In the genomic region with DNA sequence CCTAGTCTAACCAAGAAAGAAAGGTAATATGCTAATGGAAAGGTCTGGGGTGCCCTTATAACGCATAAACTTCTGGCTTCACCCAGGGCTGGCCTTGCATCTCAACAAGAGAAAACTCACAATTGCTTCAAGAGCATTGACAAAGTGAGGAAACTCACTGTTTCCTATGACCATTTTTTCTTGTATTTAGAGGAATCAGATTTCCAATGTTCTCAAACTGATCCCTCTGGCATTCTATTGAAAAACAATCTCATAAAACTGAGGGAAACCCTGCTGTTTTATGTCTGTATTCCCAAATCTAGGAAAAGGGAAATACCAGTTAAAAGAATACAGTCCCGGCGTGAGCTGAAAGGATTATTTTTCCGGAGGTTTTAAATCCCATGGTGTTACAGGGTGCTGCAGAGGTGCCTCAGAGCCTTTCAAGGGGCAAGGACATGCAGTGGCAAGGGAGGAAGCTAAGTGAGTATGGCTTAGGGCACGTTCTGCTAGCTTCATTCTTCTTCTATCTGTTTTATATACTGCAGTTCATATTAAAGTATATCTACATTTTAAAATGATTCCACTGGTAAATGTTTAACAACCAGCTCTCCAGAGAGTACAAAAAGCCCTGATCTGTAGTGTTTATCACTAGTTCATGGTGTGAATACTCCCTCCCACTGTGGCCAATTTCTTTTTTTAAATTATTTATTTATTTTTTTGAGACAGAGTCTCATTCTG, we compare ENCODE assay signal across 1 cellular context.
A peak's percentile ranks its signal among the peaks of the same experiment; 100 is the strongest.
TF ChIP-seq lines count a peak whose summit lies in the region.

No MANE protein-coding gene starts in this region.

TF ChIP-seq in HEK293, 187 proteins besides CTCF, POLR2A, EP300 and RAD21 (continued from another document and continues in another):
- TF ChIP-seq ZNF324 (tag by site-specific recombination; IDR thresholded peaks at IDR 0.05) (no peak), ZBTB17 (tag by site-specific recombination; IDR thresholded peaks at IDR 0.05) (no peak), ZNF529 (tag by site-specific recombination; IDR thresholded peaks at IDR 0.05; ENCODE audit: insufficient replicate concordance) (no peak), ZNF211 (tag by site-specific recombination; IDR thresholded peaks at IDR 0.05; ENCODE audit: low read depth) (no peak), ZNF404 (tag by site-specific recombination; IDR thresholded peaks at IDR 0.05) (no peak), ZNF785 (tag by site-specific recombination; IDR thresholded peaks at IDR 0.05) (no peak), ZNF175 (tag by site-specific recombination; IDR thresholded peaks at IDR 0.05) (no peak), ZNF48 (tag by site-specific recombination; IDR thresholded peaks at IDR 0.05) (no peak), EGR2 (tag by site-specific recombination; IDR thresholded peaks at IDR 0.05; ENCODE audit: low read depth) (no peak), ZNF248 (tag by site-specific recombination; IDR thresholded peaks at IDR 0.05) (no peak), ZNF223 (tag by site-specific recombination; IDR thresholded peaks at IDR 0.05) (no peak), KLF1 (tag by site-specific recombination; IDR thresholded peaks at IDR 0.05) (no peak), ZNF830 (tag by site-specific recombination; IDR thresholded peaks at IDR 0.05; ENCODE audit: low read depth) (no peak), ZNF16 (tag by site-specific recombination; IDR thresholded peaks at IDR 0.05; ENCODE audit: low read depth) (no peak), TRIM28 (IDR thresholded peaks at IDR 0.05; ENCODE audit: borderline replicate concordance, low read length) (no peak), ZNF660 (tag by site-specific recombination; IDR thresholded peaks at IDR 0.05) (no peak), ZNF707 (tag by site-specific recombination; IDR thresholded peaks at IDR 0.05) (no peak), ZNF221 (tag by site-specific recombination; IDR thresholded peaks at IDR 0.05; ENCODE audit: borderline replicate concordance) (no peak), ZNF560 (tag by site-specific recombination; IDR thresholded peaks at IDR 0.05; ENCODE audit: borderline replicate concordance) (no peak), FEZF1 (tag by site-specific recombination; IDR thresholded peaks at IDR 0.05) (peak; percentile 60), KLF9 (tag by site-specific recombination; IDR thresholded peaks at IDR 0.05; ENCODE audit: low read depth) (no peak), ZNF747 (tag by site-specific recombination; IDR thresholded peaks at IDR 0.05) (no peak), ZBTB48 (tag by site-specific recombination; IDR thresholded peaks at IDR 0.05) (no peak), ZNF561 (tag by site-specific recombination; IDR thresholded peaks at IDR 0.05; ENCODE audit: borderline replicate concordance) (no peak), ZNF214 (tag by site-specific recombination; IDR thresholded peaks at IDR 0.05; ENCODE audit: borderline replicate concordance) (no peak), ZNF157 (tag by site-specific recombination; IDR thresholded peaks at IDR 0.05) (no peak), ZNF292 (tag by site-specific recombination; IDR thresholded peaks at IDR 0.05; ENCODE audit: borderline replicate concordance, low read depth) (no peak), GLIS2 (tag by site-specific recombination; IDR thresholded peaks at IDR 0.05) (no peak), ZNF664 (tag by site-specific recombination; IDR thresholded peaks at IDR 0.05) (no peak), ZXDB (tag by site-specific recombination; IDR thresholded peaks at IDR 0.05) (peak; percentile 50; the same call in 1 of the 2 replicates), ZNF670 (tag by site-specific recombination; IDR thresholded peaks at IDR 0.05; ENCODE audit: low read depth) (no peak), KLF16 (tag by site-specific recombination; IDR thresholded peaks at IDR 0.05) (no peak), PRDM1 (tag by site-specific recombination; IDR thresholded peaks at IDR 0.05) (no peak), IKZF3 (tag by site-specific recombination; IDR thresholded peaks at IDR 0.05) (peak; percentile 78), ZIC2 (tag by site-specific recombination; IDR thresholded peaks at IDR 0.05) (peak; percentile 28; the same call in 1 of the 2 replicates), ZNF514 (tag by site-specific recombination; IDR thresholded peaks at IDR 0.05) (no peak), ZNF473 (tag by site-specific recombination; IDR thresholded peaks at IDR 0.05) (no peak)
- TF ChIP-seq, protein P1, sequence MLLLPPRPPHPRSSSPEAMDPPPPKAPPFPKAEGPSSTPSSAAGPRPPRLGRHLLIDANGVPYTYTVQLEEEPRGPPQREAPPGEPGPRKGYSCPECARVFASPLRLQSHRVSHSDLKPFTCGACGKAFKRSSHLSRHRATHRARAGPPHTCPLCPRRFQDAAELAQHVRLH (tag by site-specific recombination; IDR thresholded peaks at IDR 0.05): 0 out of 2 replicates have a peak, but pooled peaks have one; percentile 26
- TF ChIP-seq, protein P2, sequence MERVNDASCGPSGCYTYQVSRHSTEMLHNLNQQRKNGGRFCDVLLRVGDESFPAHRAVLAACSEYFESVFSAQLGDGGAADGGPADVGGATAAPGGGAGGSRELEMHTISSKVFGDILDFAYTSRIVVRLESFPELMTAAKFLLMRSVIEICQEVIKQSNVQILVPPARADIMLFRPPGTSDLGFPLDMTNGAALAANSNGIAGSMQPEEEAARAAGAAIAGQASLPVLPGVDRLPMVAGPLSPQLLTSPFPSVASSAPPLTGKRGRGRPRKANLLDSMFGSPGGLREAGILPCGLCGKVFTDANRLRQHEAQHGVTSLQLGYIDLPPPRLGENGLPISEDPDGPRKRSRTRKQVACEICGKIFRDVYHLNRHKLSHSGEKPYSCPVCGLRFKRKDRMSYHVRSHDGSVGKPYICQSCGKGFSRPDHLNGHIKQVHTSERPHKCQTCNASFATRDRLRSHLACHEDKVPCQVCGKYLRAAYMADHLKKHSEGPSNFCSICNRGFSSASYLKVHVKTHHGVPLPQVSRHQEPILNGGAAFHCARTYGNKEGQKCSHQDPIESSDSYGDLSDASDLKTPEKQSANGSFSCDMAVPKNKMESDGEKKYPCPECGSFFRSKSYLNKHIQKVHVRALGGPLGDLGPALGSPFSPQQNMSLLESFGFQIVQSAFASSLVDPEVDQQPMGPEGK (tag by site-specific recombination; IDR thresholded peaks at IDR 0.05): no peak
- TF ChIP-seq, protein P3, sequence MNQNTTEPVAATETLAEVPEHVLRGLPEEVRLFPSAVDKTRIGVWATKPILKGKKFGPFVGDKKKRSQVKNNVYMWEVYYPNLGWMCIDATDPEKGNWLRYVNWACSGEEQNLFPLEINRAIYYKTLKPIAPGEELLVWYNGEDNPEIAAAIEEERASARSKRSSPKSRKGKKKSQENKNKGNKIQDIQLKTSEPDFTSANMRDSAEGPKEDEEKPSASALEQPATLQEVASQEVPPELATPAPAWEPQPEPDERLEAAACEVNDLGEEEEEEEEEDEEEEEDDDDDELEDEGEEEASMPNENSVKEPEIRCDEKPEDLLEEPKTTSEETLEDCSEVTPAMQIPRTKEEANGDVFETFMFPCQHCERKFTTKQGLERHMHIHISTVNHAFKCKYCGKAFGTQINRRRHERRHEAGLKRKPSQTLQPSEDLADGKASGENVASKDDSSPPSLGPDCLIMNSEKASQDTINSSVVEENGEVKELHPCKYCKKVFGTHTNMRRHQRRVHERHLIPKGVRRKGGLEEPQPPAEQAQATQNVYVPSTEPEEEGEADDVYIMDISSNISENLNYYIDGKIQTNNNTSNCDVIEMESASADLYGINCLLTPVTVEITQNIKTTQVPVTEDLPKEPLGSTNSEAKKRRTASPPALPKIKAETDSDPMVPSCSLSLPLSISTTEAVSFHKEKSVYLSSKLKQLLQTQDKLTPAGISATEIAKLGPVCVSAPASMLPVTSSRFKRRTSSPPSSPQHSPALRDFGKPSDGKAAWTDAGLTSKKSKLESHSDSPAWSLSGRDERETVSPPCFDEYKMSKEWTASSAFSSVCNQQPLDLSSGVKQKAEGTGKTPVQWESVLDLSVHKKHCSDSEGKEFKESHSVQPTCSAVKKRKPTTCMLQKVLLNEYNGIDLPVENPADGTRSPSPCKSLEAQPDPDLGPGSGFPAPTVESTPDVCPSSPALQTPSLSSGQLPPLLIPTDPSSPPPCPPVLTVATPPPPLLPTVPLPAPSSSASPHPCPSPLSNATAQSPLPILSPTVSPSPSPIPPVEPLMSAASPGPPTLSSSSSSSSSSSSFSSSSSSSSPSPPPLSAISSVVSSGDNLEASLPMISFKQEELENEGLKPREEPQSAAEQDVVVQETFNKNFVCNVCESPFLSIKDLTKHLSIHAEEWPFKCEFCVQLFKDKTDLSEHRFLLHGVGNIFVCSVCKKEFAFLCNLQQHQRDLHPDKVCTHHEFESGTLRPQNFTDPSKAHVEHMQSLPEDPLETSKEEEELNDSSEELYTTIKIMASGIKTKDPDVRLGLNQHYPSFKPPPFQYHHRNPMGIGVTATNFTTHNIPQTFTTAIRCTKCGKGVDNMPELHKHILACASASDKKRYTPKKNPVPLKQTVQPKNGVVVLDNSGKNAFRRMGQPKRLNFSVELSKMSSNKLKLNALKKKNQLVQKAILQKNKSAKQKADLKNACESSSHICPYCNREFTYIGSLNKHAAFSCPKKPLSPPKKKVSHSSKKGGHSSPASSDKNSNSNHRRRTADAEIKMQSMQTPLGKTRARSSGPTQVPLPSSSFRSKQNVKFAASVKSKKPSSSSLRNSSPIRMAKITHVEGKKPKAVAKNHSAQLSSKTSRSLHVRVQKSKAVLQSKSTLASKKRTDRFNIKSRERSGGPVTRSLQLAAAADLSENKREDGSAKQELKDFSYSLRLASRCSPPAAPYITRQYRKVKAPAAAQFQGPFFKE (tag by site-specific recombination; IDR thresholded peaks at IDR 0.05; ENCODE audit: borderline replicate concordance): no peak
- TF ChIP-seq, protein P4, sequence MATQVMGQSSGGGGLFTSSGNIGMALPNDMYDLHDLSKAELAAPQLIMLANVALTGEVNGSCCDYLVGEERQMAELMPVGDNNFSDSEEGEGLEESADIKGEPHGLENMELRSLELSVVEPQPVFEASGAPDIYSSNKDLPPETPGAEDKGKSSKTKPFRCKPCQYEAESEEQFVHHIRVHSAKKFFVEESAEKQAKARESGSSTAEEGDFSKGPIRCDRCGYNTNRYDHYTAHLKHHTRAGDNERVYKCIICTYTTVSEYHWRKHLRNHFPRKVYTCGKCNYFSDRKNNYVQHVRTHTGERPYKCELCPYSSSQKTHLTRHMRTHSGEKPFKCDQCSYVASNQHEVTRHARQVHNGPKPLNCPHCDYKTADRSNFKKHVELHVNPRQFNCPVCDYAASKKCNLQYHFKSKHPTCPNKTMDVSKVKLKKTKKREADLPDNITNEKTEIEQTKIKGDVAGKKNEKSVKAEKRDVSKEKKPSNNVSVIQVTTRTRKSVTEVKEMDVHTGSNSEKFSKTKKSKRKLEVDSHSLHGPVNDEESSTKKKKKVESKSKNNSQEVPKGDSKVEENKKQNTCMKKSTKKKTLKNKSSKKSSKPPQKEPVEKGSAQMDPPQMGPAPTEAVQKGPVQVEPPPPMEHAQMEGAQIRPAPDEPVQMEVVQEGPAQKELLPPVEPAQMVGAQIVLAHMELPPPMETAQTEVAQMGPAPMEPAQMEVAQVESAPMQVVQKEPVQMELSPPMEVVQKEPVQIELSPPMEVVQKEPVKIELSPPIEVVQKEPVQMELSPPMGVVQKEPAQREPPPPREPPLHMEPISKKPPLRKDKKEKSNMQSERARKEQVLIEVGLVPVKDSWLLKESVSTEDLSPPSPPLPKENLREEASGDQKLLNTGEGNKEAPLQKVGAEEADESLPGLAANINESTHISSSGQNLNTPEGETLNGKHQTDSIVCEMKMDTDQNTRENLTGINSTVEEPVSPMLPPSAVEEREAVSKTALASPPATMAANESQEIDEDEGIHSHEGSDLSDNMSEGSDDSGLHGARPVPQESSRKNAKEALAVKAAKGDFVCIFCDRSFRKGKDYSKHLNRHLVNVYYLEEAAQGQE (tag by site-specific recombination; IDR thresholded peaks at IDR 0.05): no peak
- TF ChIP-seq, protein P5, sequence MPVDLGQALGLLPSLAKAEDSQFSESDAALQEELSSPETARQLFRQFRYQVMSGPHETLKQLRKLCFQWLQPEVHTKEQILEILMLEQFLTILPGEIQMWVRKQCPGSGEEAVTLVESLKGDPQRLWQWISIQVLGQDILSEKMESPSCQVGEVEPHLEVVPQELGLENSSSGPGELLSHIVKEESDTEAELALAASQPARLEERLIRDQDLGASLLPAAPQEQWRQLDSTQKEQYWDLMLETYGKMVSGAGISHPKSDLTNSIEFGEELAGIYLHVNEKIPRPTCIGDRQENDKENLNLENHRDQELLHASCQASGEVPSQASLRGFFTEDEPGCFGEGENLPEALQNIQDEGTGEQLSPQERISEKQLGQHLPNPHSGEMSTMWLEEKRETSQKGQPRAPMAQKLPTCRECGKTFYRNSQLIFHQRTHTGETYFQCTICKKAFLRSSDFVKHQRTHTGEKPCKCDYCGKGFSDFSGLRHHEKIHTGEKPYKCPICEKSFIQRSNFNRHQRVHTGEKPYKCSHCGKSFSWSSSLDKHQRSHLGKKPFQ (tag by site-specific recombination; IDR thresholded peaks at IDR 0.05): peak; percentile 82
- TF ChIP-seq, protein P6, sequence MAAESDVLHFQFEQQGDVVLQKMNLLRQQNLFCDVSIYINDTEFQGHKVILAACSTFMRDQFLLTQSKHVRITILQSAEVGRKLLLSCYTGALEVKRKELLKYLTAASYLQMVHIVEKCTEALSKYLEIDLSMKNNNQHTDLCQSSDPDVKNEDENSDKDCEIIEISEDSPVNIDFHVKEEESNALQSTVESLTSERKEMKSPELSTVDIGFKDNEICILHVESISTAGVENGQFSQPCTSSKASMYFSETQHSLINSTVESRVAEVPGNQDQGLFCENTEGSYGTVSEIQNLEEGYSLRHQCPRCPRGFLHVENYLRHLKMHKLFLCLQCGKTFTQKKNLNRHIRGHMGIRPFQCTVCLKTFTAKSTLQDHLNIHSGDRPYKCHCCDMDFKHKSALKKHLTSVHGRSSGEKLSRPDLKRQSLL (tag by site-specific recombination; IDR thresholded peaks at IDR 0.05): no peak
- TF ChIP-seq, protein P7, sequence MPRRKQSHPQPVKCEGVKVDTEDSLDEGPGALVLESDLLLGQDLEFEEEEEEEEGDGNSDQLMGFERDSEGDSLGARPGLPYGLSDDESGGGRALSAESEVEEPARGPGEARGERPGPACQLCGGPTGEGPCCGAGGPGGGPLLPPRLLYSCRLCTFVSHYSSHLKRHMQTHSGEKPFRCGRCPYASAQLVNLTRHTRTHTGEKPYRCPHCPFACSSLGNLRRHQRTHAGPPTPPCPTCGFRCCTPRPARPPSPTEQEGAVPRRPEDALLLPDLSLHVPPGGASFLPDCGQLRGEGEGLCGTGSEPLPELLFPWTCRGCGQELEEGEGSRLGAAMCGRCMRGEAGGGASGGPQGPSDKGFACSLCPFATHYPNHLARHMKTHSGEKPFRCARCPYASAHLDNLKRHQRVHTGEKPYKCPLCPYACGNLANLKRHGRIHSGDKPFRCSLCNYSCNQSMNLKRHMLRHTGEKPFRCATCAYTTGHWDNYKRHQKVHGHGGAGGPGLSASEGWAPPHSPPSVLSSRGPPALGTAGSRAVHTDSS (tag by site-specific recombination; IDR thresholded peaks at IDR 0.05): no peak
- TF ChIP-seq, protein P8, sequence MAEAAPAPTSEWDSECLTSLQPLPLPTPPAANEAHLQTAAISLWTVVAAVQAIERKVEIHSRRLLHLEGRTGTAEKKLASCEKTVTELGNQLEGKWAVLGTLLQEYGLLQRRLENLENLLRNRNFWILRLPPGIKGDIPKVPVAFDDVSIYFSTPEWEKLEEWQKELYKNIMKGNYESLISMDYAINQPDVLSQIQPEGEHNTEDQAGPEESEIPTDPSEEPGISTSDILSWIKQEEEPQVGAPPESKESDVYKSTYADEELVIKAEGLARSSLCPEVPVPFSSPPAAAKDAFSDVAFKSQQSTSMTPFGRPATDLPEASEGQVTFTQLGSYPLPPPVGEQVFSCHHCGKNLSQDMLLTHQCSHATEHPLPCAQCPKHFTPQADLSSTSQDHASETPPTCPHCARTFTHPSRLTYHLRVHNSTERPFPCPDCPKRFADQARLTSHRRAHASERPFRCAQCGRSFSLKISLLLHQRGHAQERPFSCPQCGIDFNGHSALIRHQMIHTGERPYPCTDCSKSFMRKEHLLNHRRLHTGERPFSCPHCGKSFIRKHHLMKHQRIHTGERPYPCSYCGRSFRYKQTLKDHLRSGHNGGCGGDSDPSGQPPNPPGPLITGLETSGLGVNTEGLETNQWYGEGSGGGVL (tag by site-specific recombination; IDR thresholded peaks at IDR 0.05): no peak
